ENCODE assay signal across 8 cellular contexts in genomic region chr9:137150485-137151060, GRCh38. TPM values are rescaled to one million over a fixed set of nuclear protein-coding genes. Genes with fewer than 3 reads are reported as not detected.
A peak's percentile ranks its signal among the peaks of the same experiment; 100 is the strongest.
DNase-seq lines count a peak whose midpoint lies in the region; ATAC-seq and TF ChIP-seq lines count a peak whose summit lies in the region.

No MANE protein-coding gene starts in this region.

- H3K27me3 ChIP-seq in upper lobe of right lung = peaks cover 11% of the 10 kb centered on the region
- H3K27me3 ChIP-seq in spleen (replicated peaks in 1 of 7) = peaks cover 0 to 54% (median 16%) of the 10 kb centered on the region in 7 donors

- no peak for TF ChIP-seq POLR2A in spleen (IDR thresholded peaks at IDR 0.05)

- DNase-seq in T-helper 2 cell treated with Interferon-gamma antibody and Interleukin-4, amounts not matched to agents 5 μg/mL and 100 μg/mL, for 36 hours (ENCODE audit: low spot score) = peak; percentile 54
- DNase-seq in T-helper 2 cell = no peak
- DNase-seq in NCI-H2029 treated with DMSO at 0.1 percent for 48 hours (lab: John Stamatoyannopoulos, UW) = peak; percentile 95
- DNase-seq in activated CD8-positive, alpha-beta T cell treated with anti-CD3 and anti-CD28 coated beads for 36 hours = peak; percentile 91
- DNase-seq in upper lobe of right lung = no peak
- DNase-seq in spleen = no peak
- DNase-seq in NCI-H2107 (lab: John Stamatoyannopoulos, UW) = no peak

- POLR2A ChIA-PET in activated CD8-positive, alpha-beta T cell treated with anti-CD3 and anti-CD28 coated beads for 36 hours (lab: Charles Lee) = interaction anchor here (0.6 to 1.6 kb wide), 4 partner anchors 11 to 86 kb away, joined by 3 to 8 read pairs (median 3); no protein-coding TSS in a partner anchor

- ATAC-seq in HG02571 (IDR thresholded peaks at IDR 0.05; ENCODE audit: unreplicated experiment) (peak; percentile 36), upper lobe of right lung (peak; percentile 13)
- peak; percentile 70 for ATAC-seq in activated CD8-positive, alpha-beta T cell treated with anti-CD3 and anti-CD28 coated beads for 36 hours

- intact Hi-C loops in activated CD8-positive, alpha-beta T cell treated with anti-CD3 and anti-CD28 coated beads for 36 hours (cut with micrococcal nuclease) = no loop called here
- intact Hi-C loops in upper lobe of right lung (cut with DNase I) (no loop called here), spleen (cut with DNase I; ENCODE audit: low total_unique reads) (no loop called here)

- peak overlapping the region; percentile 54 for H3K27ac Mint-ChIP-seq in T-helper 2 cell treated with Interferon-gamma antibody and Interleukin-4, amounts not matched to agents 5 μg/mL and 100 μg/mL, for 36 hours
- H3K27ac Mint-ChIP-seq in activated CD8-positive, alpha-beta T cell treated with anti-CD3 and anti-CD28 coated beads for 36 hours = no peak overlapping the region

- no peak overlapping the region for H3K4me3 ChIP-seq in upper lobe of right lung
- H3K4me3 ChIP-seq in spleen = no peak overlapping the region

- H3K4me3 Mint-ChIP-seq in T-helper 2 cell treated with Interferon-gamma antibody and Interleukin-4, amounts not matched to agents 5 μg/mL and 100 μg/mL, for 36 hours = no peak overlapping the region
- H3K4me3 Mint-ChIP-seq in activated CD8-positive, alpha-beta T cell treated with anti-CD3 and anti-CD28 coated beads for 36 hours = no peak overlapping the region

- peaks cover 4% of the 10 kb centered on the region for H3K4me1 Mint-ChIP-seq in T-helper 2 cell treated with Interferon-gamma antibody and Interleukin-4, amounts not matched to agents 5 μg/mL and 100 μg/mL, for 36 hours (ENCODE audit: low read depth)
- H3K4me1 Mint-ChIP-seq in activated CD8-positive, alpha-beta T cell treated with anti-CD3 and anti-CD28 coated beads for 36 hours (ENCODE audit: low read depth) = peaks cover 6% of the 10 kb centered on the region

- TF ChIP-seq CTCF in activated CD8-positive, alpha-beta T cell treated with anti-CD3 and anti-CD28 coated beads for 36 hours (IDR thresholded peaks at IDR 0.05) = no peak
- TF ChIP-seq CTCF in upper lobe of right lung (IDR thresholded peaks at IDR 0.05) (no peak), spleen (IDR thresholded peaks at IDR 0.05 in 8 of 11, conservative IDR thresholded peaks at IDR 0.05 in 3 of 11) (no peak)

- H3K4me1 ChIP-seq in upper lobe of right lung (no peaks in the 10 kb centered on the region), spleen (no peaks in the 10 kb centered on the region)

- no peaks in the 10 kb centered on the region for H3K9me3 Mint-ChIP-seq in T-helper 2 cell treated with Interferon-gamma antibody and Interleukin-4, amounts not matched to agents 5 μg/mL and 100 μg/mL, for 36 hours
- H3K9me3 Mint-ChIP-seq in activated CD8-positive, alpha-beta T cell treated with anti-CD3 and anti-CD28 coated beads for 36 hours = no peaks in the 10 kb centered on the region

- H3K27ac ChIP-seq in upper lobe of right lung = no peak overlapping the region
- no peak overlapping the region for H3K27ac ChIP-seq in spleen

- peaks cover 3% of the 10 kb centered on the region for H3K27me3 Mint-ChIP-seq in T-helper 2 cell treated with Interferon-gamma antibody and Interleukin-4, amounts not matched to agents 5 μg/mL and 100 μg/mL, for 36 hours (ENCODE audit: low read depth)
- H3K27me3 Mint-ChIP-seq in activated CD8-positive, alpha-beta T cell treated with anti-CD3 and anti-CD28 coated beads for 36 hours = peaks cover 9% of the 10 kb centered on the region

- no peaks in the 10 kb centered on the region for H3K36me3 Mint-ChIP-seq in T-helper 2 cell treated with Interferon-gamma antibody and Interleukin-4, amounts not matched to agents 5 μg/mL and 100 μg/mL, for 36 hours (ENCODE audit: low read depth)
- H3K36me3 Mint-ChIP-seq in activated CD8-positive, alpha-beta T cell treated with anti-CD3 and anti-CD28 coated beads for 36 hours (ENCODE audit: low read depth) = no peaks in the 10 kb centered on the region

- H3K9me3 ChIP-seq in upper lobe of right lung (no peaks in the 10 kb centered on the region), spleen (peaks cover 0 to 10% (median 0%) of the 10 kb centered on the region in 8 donors)

- CTCF ChIA-PET in activated CD8-positive, alpha-beta T cell treated with anti-CD3 and anti-CD28 coated beads for 36 hours (lab: Charles Lee) = interaction anchor here (0.8 to 1.5 kb wide), 5 partner anchors 17 to 102 kb away, joined by 3 to 6 read pairs (median 3); no protein-coding TSS in a partner anchor

- H3K36me3 ChIP-seq in upper lobe of right lung = no peaks in the 10 kb centered on the region
- H3K36me3 ChIP-seq in spleen = no peaks in the 10 kb centered on the region

- 24 to 51% (median 37%) methylated on average over 22 to 23 of the region's 23 CpGs for WGBS in spleen, 5 donors

RNA-seq across cellular contexts. Expression of gene GRIN1, which starts 11.6 kb away (rescaled TPM):
- total RNA-seq in activated CD8-positive, alpha-beta T cell treated with anti-CD3 and anti-CD28 coated beads for 36 hours = not detected
- total RNA-seq in upper lobe of right lung (0.64 TPM), spleen (under 1 TPM in 1 of 7 donors, not detected in 6; 0.70 TPM)
- polyA plus RNA-seq in spleen = under 1 TPM; 0.03 to 0.07 (median 0.03) TPM

RNA-seq across cellular contexts. Expression of gene LRRC26, which starts 19.3 kb away (rescaled TPM):
- total RNA-seq in activated CD8-positive, alpha-beta T cell treated with anti-CD3 and anti-CD28 coated beads for 36 hours = not detected
- not detected for total RNA-seq in upper lobe of right lung
- total RNA-seq in spleen = under 1 TPM in 2 of 7 donors, not detected in 5; 0.28 to 0.60 TPM
- under 1 TPM in 1 of 3 donors, not detected in 2; 0.06 TPM for polyA plus RNA-seq in spleen

RNA-seq across cellular contexts. Expression of gene TMEM210, which starts 21.3 kb away (rescaled TPM):
- total RNA-seq in activated CD8-positive, alpha-beta T cell treated with anti-CD3 and anti-CD28 coated beads for 36 hours = not detected
- not detected for total RNA-seq in upper lobe of right lung
- total RNA-seq in spleen = not detected
- polyA plus RNA-seq in spleen = not detected

RNA-seq across cellular contexts. Expression of gene DPP7, which starts 36.0 kb away (rescaled TPM):
- total RNA-seq in activated CD8-positive, alpha-beta T cell treated with anti-CD3 and anti-CD28 coated beads for 36 hours = 100 to 1,000 TPM; 222 to 227 TPM
- total RNA-seq in upper lobe of right lung (183 TPM), spleen (100 to 1,000 TPM; 105 to 250 (median 166) TPM)
- 100 to 1,000 TPM; 342 to 536 (median 501) TPM for polyA plus RNA-seq in spleen

RNA-seq across cellular contexts. Expression of gene ANAPC2, which starts 37.8 kb away (rescaled TPM):
- total RNA-seq in activated CD8-positive, alpha-beta T cell treated with anti-CD3 and anti-CD28 coated beads for 36 hours = 10 to 100 TPM; 38.6 to 39.6 TPM
- total RNA-seq in upper lobe of right lung = 51.4 TPM
- total RNA-seq in spleen = 10 to 100 TPM; 38.4 to 93.0 (median 62.2) TPM
- 10 to 100 TPM; 27.8 to 67.4 (median 48.5) TPM for polyA plus RNA-seq in spleen

Comparison
In these comparisons a context has a peak if more than half of its experiments do, and no peak if none do; other contexts are left out.
1. DNase-seq: peak in T-helper 2 cell treated with Interferon-gamma antibody and Interleukin-4, amounts not matched to agents 5 μg/mL and 100 μg/mL, for 36 hours (single experiment), NCI-H2029 treated with DMSO at 0.1 percent for 48 hours (single experiment) and activated CD8-positive, alpha-beta T cell treated with anti-CD3 and anti-CD28 coated beads for 36 hours (single experiment); none in T-helper 2 cell (0 of 5), upper lobe of right lung (single experiment), spleen (single experiment) and NCI-H2107 (single experiment).
2. ATAC-seq: peak in every context shown above with its lines; median percentile 70 in activated CD8-positive, alpha-beta T cell treated with anti-CD3 and anti-CD28 coated beads for 36 hours; 36 in HG02571; 13 in upper lobe of right lung.